Comparison of ENCODE assay signal across 2 cellular contexts in the genomic region with DNA sequence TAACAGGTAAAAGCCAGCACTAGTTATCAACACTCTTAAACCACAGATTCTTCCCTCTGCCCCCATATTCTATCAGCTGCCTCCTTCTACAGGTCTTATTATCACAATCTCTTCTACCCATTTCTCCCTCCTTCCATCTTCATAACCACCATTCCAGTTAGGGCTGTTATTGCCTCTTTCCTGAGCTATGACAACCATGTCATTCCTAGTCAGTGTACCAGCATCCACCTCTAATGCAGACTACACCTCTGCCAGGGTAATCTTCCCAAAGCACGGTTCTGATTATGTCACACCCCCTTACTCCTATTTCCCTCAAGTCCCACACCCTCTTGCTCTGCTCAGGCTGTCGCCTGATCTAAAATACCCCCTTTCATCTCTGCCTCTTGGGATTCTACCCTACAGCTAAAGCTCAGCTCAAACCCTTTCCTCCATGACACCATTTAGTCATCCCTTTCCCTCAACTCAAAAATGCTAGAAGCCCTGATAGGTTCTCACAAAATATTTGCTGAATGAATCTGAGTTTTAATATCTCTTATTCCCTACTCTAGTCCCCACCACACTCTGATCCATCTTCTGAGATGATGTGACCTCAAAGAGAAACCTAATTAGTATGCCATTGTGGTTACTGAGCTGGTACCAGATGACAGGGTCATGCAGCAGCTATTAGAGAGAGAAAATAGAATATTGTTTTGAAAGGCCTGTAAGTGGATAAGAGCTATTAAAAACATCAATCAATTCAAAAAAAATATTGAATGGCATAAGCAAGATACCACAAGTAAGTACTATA.
A peak's percentile ranks its signal among the peaks of the same experiment; 100 is the strongest.
TF ChIP-seq lines count a peak whose summit lies in the region.

No MANE protein-coding gene starts in this region.

TF ChIP-seq in IMR-90, 13 proteins besides CTCF, POLR2A, EP300 and RAD21:
- no peak for TF ChIP-seq MAZ (IDR thresholded peaks at IDR 0.05; ENCODE audit: borderline replicate concordance, low read depth, low read length)
- no peak for TF ChIP-seq FOS (IDR thresholded peaks at IDR 0.05; ENCODE audit: low read depth, low read length)
- TF ChIP-seq ELK1 (IDR thresholded peaks at IDR 0.05; ENCODE audit: borderline replicate concordance, low read depth, low read length), result no peak
- no peak for TF ChIP-seq NFE2L2 (IDR thresholded peaks at IDR 0.05; ENCODE audit: low read depth, low read length)
- no peak for TF ChIP-seq RCOR1 (IDR thresholded peaks at IDR 0.05; ENCODE audit: insufficient replicate concordance, low read length)
- no peak for TF ChIP-seq SMC3 (IDR thresholded peaks at IDR 0.05; ENCODE audit: low read depth, low read length)
- no peak for TF ChIP-seq CHD1 (IDR thresholded peaks at IDR 0.05; ENCODE audit: low read depth, low read length)
- no peak for TF ChIP-seq RFX5 (IDR thresholded peaks at IDR 0.05; ENCODE audit: low read depth, low read length)
- no peak for TF ChIP-seq BHLHE40 (IDR thresholded peaks at IDR 0.05; ENCODE audit: low read depth, low read length)

TF ChIP-seq in GM12878, 131 proteins besides CTCF, POLR2A, EP300 and RAD21:
- peak; percentile 62 for TF ChIP-seq RUNX3 (IDR thresholded peaks at IDR 0.05; ENCODE audit: low read length)
- TF ChIP-seq SREBF1 (IDR thresholded peaks at IDR 0.05; ENCODE audit: low read length), result no peak
- 0 out of 2 replicates have a peak, but pooled peaks have one; percentile 21 for TF ChIP-seq MTA2 (IDR thresholded peaks at IDR 0.05; ENCODE audit: low read depth)
- TF ChIP-seq SMC3 (IDR thresholded peaks at IDR 0.05; ENCODE audit: borderline replicate concordance, low read length), result no peak
TF ChIP-seq in GM12878: peak in this region for 2.
